Comparison of ENCODE assay signal across 8 cellular contexts in genomic region chr5:128081111-128081865, GRCh38. TPM values are rescaled to one million over a fixed set of nuclear protein-coding genes. Genes with fewer than 3 reads are reported as not detected.
DNase-seq lines count a peak whose midpoint lies in the region; ATAC-seq and TF ChIP-seq lines count a peak whose summit lies in the region.

No MANE protein-coding gene starts in this region.

- H3K27me3 ChIP-seq in prostate gland (replicated peaks; ENCODE audit: insufficient read depth) (no peaks in the 10 kb centered on the region), BE2C (no peaks in the 10 kb centered on the region)

- intact Hi-C loops in prostate gland (cut with DNase I): loop anchor here (5.0 to 10.0 kb wide), 5 partner anchors 116 to 519 kb away; no protein-coding TSS in a partner anchor

- ATAC-seq in HG03280 (IDR thresholded peaks at IDR 0.05; ENCODE audit: unreplicated experiment): no peak

- H3K4me1 ChIP-seq in prostate gland (replicated peaks) (no peaks in the 10 kb centered on the region), BE2C (no peaks in the 10 kb centered on the region)

- H3K27ac ChIP-seq in coronary artery (no peak overlapping the region), prostate gland (peak overlapping the region; percentile 4 to 96)

- TF ChIP-seq POLR2A in prostate gland (IDR thresholded peaks at IDR 0.05): no peak

- H3K36me3 ChIP-seq in prostate gland: no peaks in the 10 kb centered on the region
- no peaks in the 10 kb centered on the region for H3K36me3 ChIP-seq in BE2C

- H3K4me3 ChIP-seq in coronary artery: peak overlapping the region; percentile 92
- H3K4me3 ChIP-seq in prostate gland: peak overlapping the region; percentile 83 to 93
- no peak overlapping the region for H3K4me3 ChIP-seq in BE2C (ENCODE audit: low read depth, low read length)

- DNase-seq in EH (ENCODE audit: low read depth) (peak; percentile 25), NCI-H2227 (lab: John Stamatoyannopoulos, UW; ENCODE audit: unreplicated experiment) (peak; percentile 6), coronary artery (ENCODE audit: low spot score) (no peak), prostate gland (ENCODE audit: low spot score) (no peak), NCI-H2196 treated with DMSO at 0.1 percent for 48 hours (lab: John Stamatoyannopoulos, UW; ENCODE audit: unreplicated experiment) (no peak), BE2C (no peak), SHP77 (lab: John Stamatoyannopoulos, UW) (no peak)

- no peaks in the 10 kb centered on the region for H3K9me3 ChIP-seq in prostate gland
- H3K9me3 ChIP-seq in BE2C: no peaks in the 10 kb centered on the region

- 50% methylated on average over 5 of the region's 5 CpGs for WGBS in prostate gland

- TF ChIP-seq CTCF in coronary artery (IDR thresholded peaks at IDR 0.05) (no peak), prostate gland (IDR thresholded peaks at IDR 0.05) (peak in 2 of 4 experiments; percentile 10 to 19), BE2C (IDR thresholded peaks at IDR 0.05; ENCODE audit: low read depth, low read length) (no peak)

RNA-seq across cellular contexts. Expression of gene SLC12A2, which starts 2.3 kb away (rescaled TPM):
- 100 to 1,000 TPM in 1 of 2 donors, 10 to 100 TPM in 1; 51.3 to 195 TPM for total RNA-seq in prostate gland
- polyA plus RNA-seq in BE2C (2012; ENCODE audit: insufficient read depth, insufficient read length, low read depth): 4.0 TPM

Comparison
In these comparisons a context has a peak if more than half of its experiments do, and no peak if none do; other contexts are left out.
1. DNase-seq: peak in EH (single experiment) and NCI-H2227 (single experiment); none in coronary artery (single experiment), prostate gland (single experiment), NCI-H2196 treated with DMSO at 0.1 percent for 48 hours (single experiment), BE2C (single experiment) and SHP77 (0 of 2).
2. H3K27ac ChIP-seq: peak in prostate gland (2 of 2); none in coronary artery (0 of 2).